ENCODE assay signal across 8 cellular contexts in the genomic region with DNA sequence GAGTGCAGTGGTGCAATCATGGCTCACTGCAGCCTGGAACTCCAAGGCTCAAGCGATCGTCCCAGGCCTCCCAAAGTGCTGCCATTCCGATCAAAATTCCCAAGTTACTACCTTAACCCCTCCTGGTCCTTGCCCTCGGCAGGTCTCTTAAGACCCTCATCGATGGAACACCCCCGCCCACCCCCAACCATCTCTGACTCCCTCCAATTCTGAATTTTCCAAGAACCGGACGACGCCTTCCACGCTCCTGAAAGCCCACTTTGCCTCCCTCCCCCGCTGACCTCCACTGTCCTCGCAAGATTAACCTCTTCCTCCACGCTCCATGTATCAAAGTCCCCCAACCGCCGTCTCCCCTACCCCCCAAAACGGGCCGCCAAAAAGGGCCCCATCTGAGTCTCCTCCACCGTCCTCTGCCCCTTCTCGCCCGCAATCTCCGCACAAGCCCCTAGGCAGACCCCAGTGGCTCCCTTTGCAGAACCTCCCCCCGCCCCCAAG. TPM values are rescaled to one million over a fixed set of nuclear protein-coding genes. Genes with fewer than 3 reads are reported as not detected.
DNase-seq lines count a peak whose midpoint lies in the region; TF ChIP-seq lines count a peak whose summit lies in the region.

No MANE protein-coding gene starts in this region.

- H2AFZ ChIP-seq in MM.1S (ENCODE audit: low read length) (peak overlapping the region; percentile 91), neural cell (ENCODE audit: low read depth, low read length) (peak overlapping the region; percentile 45)

- H3K9me2 ChIP-seq in MM.1S (replicated peaks; ENCODE audit: insufficient read depth, low read length) (no peaks in the 10 kb centered on the region), neural cell (ENCODE audit: insufficient read depth, low read length) (no peaks in the 10 kb centered on the region)

- H3F3A ChIP-seq in MM.1S (ENCODE audit: insufficient read depth, low read length), result peaks cover 20% of the 10 kb centered on the region
- no peaks in the 10 kb centered on the region for H3F3A ChIP-seq in neural cell (ENCODE audit: insufficient read depth, low read length, poor library complexity, severe bottlenecking)

- H3K9ac ChIP-seq in BLaER1 (peak overlapping the region; percentile 96), MM.1S (ENCODE audit: low read length) (peak overlapping the region; percentile 90), neural cell (ENCODE audit: low read length) (peak overlapping the region; percentile 95)

- H3K4me3 ChIP-seq in BLaER1 (peak overlapping the region; percentile 97), MM.1S (ENCODE audit: low read length) (peak overlapping the region; percentile 100), neural cell (ENCODE audit: low read length) (peak overlapping the region; percentile 94)
- H3K4me3 ChIP-seq in effector memory CD4-positive, alpha-beta T cell (ENCODE audit: insufficient read depth, low read depth, low read length, poor library complexity, severe bottlenecking), result peak overlapping the region; percentile 76

- H3K36me3 ChIP-seq in BLaER1, result peaks cover 53% of the 10 kb centered on the region
- peaks cover 3% of the 10 kb centered on the region; the same call in 1 of the 2 replicates for H3K36me3 ChIP-seq in MM.1S (replicated peaks; ENCODE audit: insufficient read depth, low read length)
- peaks cover 14% of the 10 kb centered on the region for H3K36me3 ChIP-seq in effector memory CD4-positive, alpha-beta T cell (ENCODE audit: control insufficient read depth, insufficient read depth, low read length)
- H3K36me3 ChIP-seq in neural cell (ENCODE audit: insufficient read depth, low read length), result no peaks in the 10 kb centered on the region

- TF ChIP-seq CTCF in MM.1S (IDR thresholded peaks at IDR 0.05; ENCODE audit: low read length) (no peak), neural cell (IDR thresholded peaks at IDR 0.05; ENCODE audit: poor library complexity, severe bottlenecking) (no peak), GM20000 (IDR thresholded peaks at IDR 0.05; ENCODE audit: extremely low read depth, missing control alignments) (no peak)

- no peak for DNase-seq in MM.1S
- no peak for DNase-seq in effector memory CD4-positive, alpha-beta T cell
- DNase-seq in COR-L47 (lab: John Stamatoyannopoulos, UW), result no peak
- DNase-seq in GM20000 (ENCODE audit: low spot score), result no peak
- DNase-seq in A172 (ENCODE audit: low spot score), result no peak
- no peak for DNase-seq in NCI-H82 (lab: John Stamatoyannopoulos, UW)

- H3K4me2 ChIP-seq in BLaER1, result peak overlapping the region; percentile 98
- H3K4me2 ChIP-seq in MM.1S (ENCODE audit: low read depth, low read length), result peak overlapping the region; percentile 62
- peak overlapping the region; percentile 80 for H3K4me2 ChIP-seq in neural cell (ENCODE audit: low read length)

- H3K79me2 ChIP-seq in MM.1S (ENCODE audit: low read length) (peaks cover 47% of the 10 kb centered on the region), neural cell (replicated peaks; ENCODE audit: insufficient read depth, low read length) (peaks cover 33% of the 10 kb centered on the region)

- no peak for TF ChIP-seq EP300 in neural cell (conservative IDR thresholded peaks at IDR 0.05; ENCODE audit: poor library complexity, severe bottlenecking)

- H3K27me3 ChIP-seq in BLaER1, result no peaks in the 10 kb centered on the region
- H3K27me3 ChIP-seq in MM.1S (replicated peaks; ENCODE audit: insufficient read depth, low read length), result no peaks in the 10 kb centered on the region
- no peaks in the 10 kb centered on the region for H3K27me3 ChIP-seq in effector memory CD4-positive, alpha-beta T cell (replicated peaks; ENCODE audit: control insufficient read depth, insufficient read depth, low read length, poor library complexity, severe bottlenecking)
- no peaks in the 10 kb centered on the region for H3K27me3 ChIP-seq in neural cell (ENCODE audit: insufficient read depth, low read depth, low read length)

- H4K20me1 ChIP-seq in BLaER1, result peaks cover 80% of the 10 kb centered on the region
- peaks cover 4% of the 10 kb centered on the region; the same call in 1 of the 2 replicates for H4K20me1 ChIP-seq in MM.1S (ENCODE audit: insufficient read depth, low read length)
- H4K20me1 ChIP-seq in neural cell (ENCODE audit: insufficient read depth), result no peaks in the 10 kb centered on the region

- peaks cover 32% of the 10 kb centered on the region for H3K4me1 ChIP-seq in BLaER1
- 0 out of 2 replicates have a peak, but pooled peaks cover 4% of the 10 kb centered on the region for H3K4me1 ChIP-seq in MM.1S (ENCODE audit: low read length)
- H3K4me1 ChIP-seq in effector memory CD4-positive, alpha-beta T cell (ENCODE audit: control insufficient read depth, insufficient read depth, low read length, poor library complexity, severe bottlenecking), result peaks cover 15% of the 10 kb centered on the region

- TF ChIP-seq RAD21 in neural cell (conservative IDR thresholded peaks at IDR 0.05), result no peak

- H3K9me3 ChIP-seq in BLaER1 (no peaks in the 10 kb centered on the region), MM.1S (replicated peaks; ENCODE audit: insufficient read depth, low read length) (no peaks in the 10 kb centered on the region), neural cell (ENCODE audit: low read length) (no peaks in the 10 kb centered on the region)
- no peaks in the 10 kb centered on the region for H3K9me3 ChIP-seq in effector memory CD4-positive, alpha-beta T cell (ENCODE audit: control insufficient read depth, low read length)

- H3K27ac ChIP-seq in BLaER1, result peak overlapping the region; percentile 93
- H3K27ac ChIP-seq in MM.1S (ENCODE audit: low read length), result no peak overlapping the region
- peak overlapping the region; percentile 70 for H3K27ac ChIP-seq in effector memory CD4-positive, alpha-beta T cell (ENCODE audit: insufficient read depth, low read length, poor library complexity, severe bottlenecking)
- peak overlapping the region; percentile 85 for H3K27ac ChIP-seq in neural cell (ENCODE audit: low read length)

TF ChIP-seq in neural cell, 6 proteins besides CTCF, POLR2A, EP300 and RAD21:
- no peak for TF ChIP-seq POLR2AphosphoS5 (IDR thresholded peaks at IDR 0.05)

RNA-seq across cellular contexts. Expression of gene DAPK3, which starts 0.5 kb away (rescaled TPM):
- 100 and 118 TPM in 2 replicates for polyA plus RNA-seq in neural cell
- 82.8 and 83.9 TPM in 2 replicates for polyA minus RNA-seq in neural cell
- 65.9 and 140 TPM in 2 replicates for total RNA-seq in A172 (2014; rRNA removed; shearing (Covaris generic))

RNA-seq across cellular contexts. Expression of gene EEF2, which starts 14.9 kb away (rescaled TPM):
- 716 and 865 TPM in 2 replicates for polyA plus RNA-seq in neural cell
- 1,752 and 2,214 TPM in 2 replicates for polyA minus RNA-seq in neural cell
- total RNA-seq in A172 (2014; rRNA removed; shearing (Covaris generic)), result 1,286 and 1,342 TPM in 2 replicates

RNA-seq across cellular contexts. Expression of gene PIAS4, which starts 37.2 kb away (rescaled TPM):
- 22.3 and 27.0 TPM in 2 replicates for polyA plus RNA-seq in neural cell
- polyA minus RNA-seq in neural cell, result 33.7 and 40.2 TPM in 2 replicates
- total RNA-seq in A172 (2014; rRNA removed; shearing (Covaris generic)), result 28.7 and 33.9 TPM in 2 replicates

RNA-seq across cellular contexts. Expression of gene NMRK2, which starts 37.5 kb away (rescaled TPM):
- not detected in 2 replicates for polyA plus RNA-seq in neural cell
- not detected in 2 replicates for polyA minus RNA-seq in neural cell
- not detected in 2 replicates for total RNA-seq in A172 (2014; rRNA removed; shearing (Covaris generic))
